Comparison of ENCODE assay signal across 1 cellular context in genomic region chr5:58724992-58725391, GRCh38.
TF ChIP-seq lines count a peak whose summit lies in the region.

No MANE protein-coding gene starts in this region.

TF ChIP-seq in HEK293, 187 proteins besides CTCF, POLR2A, EP300 and RAD21 (continued from another document):
- TF ChIP-seq SP7 (tag by site-specific recombination; IDR thresholded peaks at IDR 0.05) (no peak), SETDB1 (IDR thresholded peaks at IDR 0.05; ENCODE audit: insufficient read length, low read length) (peak; percentile 95)
